ENCODE assay signal across 14 cellular contexts in the genomic region with DNA sequence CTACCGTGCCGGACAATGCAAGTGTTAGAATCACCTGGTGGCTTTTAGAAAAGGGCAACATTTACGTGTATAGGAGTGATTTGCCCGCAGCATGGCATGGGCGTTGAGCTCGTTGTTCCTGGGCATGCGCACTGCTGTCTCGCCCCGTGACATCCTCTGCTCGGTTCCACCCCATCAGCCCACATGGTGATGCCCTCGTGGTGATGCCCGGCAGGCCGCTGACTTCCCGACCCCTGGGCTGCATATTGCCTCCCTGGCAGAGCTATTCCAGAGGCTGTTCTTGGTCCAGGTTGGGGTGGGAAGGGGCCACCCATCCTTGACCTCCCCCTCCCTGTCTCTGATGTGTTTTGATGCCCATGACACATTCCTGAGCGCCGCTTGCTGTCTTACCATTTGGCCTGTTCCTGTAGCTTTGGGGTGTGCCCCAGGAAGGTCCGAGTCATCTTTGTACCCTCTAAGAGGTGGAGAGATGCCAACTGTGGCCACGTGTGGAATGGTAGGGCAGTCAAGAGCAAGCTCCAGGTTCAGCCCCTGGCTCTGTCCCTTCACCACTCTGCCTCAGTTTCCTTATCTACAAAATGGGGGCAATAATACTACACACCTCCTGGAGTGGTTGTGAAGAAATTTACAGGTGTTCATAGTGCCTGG. TPM values are rescaled to one million over a fixed set of nuclear protein-coding genes. Genes with fewer than 3 reads are reported as not detected.
DNase-seq lines count a peak whose midpoint lies in the region; ATAC-seq and TF ChIP-seq lines count a peak whose summit lies in the region.
"Had no signal": no experiment of that assay in that cellular context is flagged by ENCODE, and none has a peak within 500 bp of the region (broad histone marks: within the 10 kb centered on the region; RNA-seq: fewer than 3 reads in every experiment).

No MANE protein-coding gene starts in this region.

- H3K4me3 ChIP-seq in adrenal gland, result no peak overlapping the region
- no peak overlapping the region for H3K4me3 ChIP-seq in right lobe of liver
- no peak overlapping the region for H3K4me3 ChIP-seq in suprapubic skin
- H3K4me3 ChIP-seq: heart left ventricle, SK-N-MC had no signal

- WGBS in adrenal gland, 4 donors, result 85 to 89% (median 87%) methylated on average over 17 to 18 of the region's 18 CpGs
- 70% methylated on average over 4 of the region's 18 CpGs for WGBS in right lobe of liver (ENCODE audit: insufficient coverage, low coverage, low lambda C conversion rate, missing lambda C conversion rate)
- 92% methylated on average over 14 of the region's 18 CpGs for WGBS in suprapubic skin

- H3K4me3 Mint-ChIP-seq in activated naive CD8-positive, alpha-beta T cell treated with anti-CD3 and anti-CD28 coated beads, Interleukin-2, amount 10 ng/mL, durations not matched to agents 7 days and 5 days, result no peak overlapping the region
- no peak overlapping the region for H3K4me3 Mint-ChIP-seq in activated naive CD8-positive, alpha-beta T cell treated with anti-CD3 and anti-CD28 coated beads, Interleukin-2, amount 50 U/mL, for 24 hours
- H3K4me3 Mint-ChIP-seq: activated naive CD4-positive, alpha-beta T cell treated with anti-CD3 and anti-CD28 coated beads for 36 hours had no signal

- no peaks in the 10 kb centered on the region for H3K36me3 Mint-ChIP-seq in activated naive CD8-positive, alpha-beta T cell treated with anti-CD3 and anti-CD28 coated beads, Interleukin-2, amount 10 ng/mL, durations not matched to agents 7 days and 5 days
- H3K36me3 Mint-ChIP-seq in activated naive CD8-positive, alpha-beta T cell treated with anti-CD3 and anti-CD28 coated beads, Interleukin-2, amount 50 U/mL, for 24 hours (ENCODE audit: low read depth), result no peaks in the 10 kb centered on the region
- peaks cover 9% of the 10 kb centered on the region in 2 donors for H3K36me3 Mint-ChIP-seq in activated naive CD4-positive, alpha-beta T cell treated with anti-CD3 and anti-CD28 coated beads, Interleukin-2, amount 50 U/mL, for 72 hours

- TF ChIP-seq CTCF in adrenal gland (IDR thresholded peaks at IDR 0.05) (no peak), right lobe of liver (IDR thresholded peaks at IDR 0.05) (no peak), suprapubic skin (IDR thresholded peaks at IDR 0.05) (no peak)

- no peaks in the 10 kb centered on the region for H3K27me3 ChIP-seq in adrenal gland
- no peaks in the 10 kb centered on the region for H3K27me3 ChIP-seq in right lobe of liver
- no peaks in the 10 kb centered on the region for H3K27me3 ChIP-seq in suprapubic skin

- peaks cover 21% of the 10 kb centered on the region for H3K4me1 Mint-ChIP-seq in activated naive CD8-positive, alpha-beta T cell treated with anti-CD3 and anti-CD28 coated beads, Interleukin-2, amount 10 ng/mL, durations not matched to agents 7 days and 5 days
- H3K4me1 Mint-ChIP-seq in activated naive CD8-positive, alpha-beta T cell treated with anti-CD3 and anti-CD28 coated beads, Interleukin-2, amount 50 U/mL, for 24 hours, result peaks cover 46% of the 10 kb centered on the region

- peaks cover 38% of the 10 kb centered on the region in 2 donors for H3K4me1 ChIP-seq in adrenal gland (replicated peaks in 1 of 2)
- H3K4me1 ChIP-seq in right lobe of liver, result peaks cover 0 to 60% (median 25%) of the 10 kb centered on the region in 4 donors
- H3K4me1 ChIP-seq in suprapubic skin, result peaks cover 56% of the 10 kb centered on the region

- POLR2A ChIA-PET in activated naive CD8-positive, alpha-beta T cell treated with anti-CD3 and anti-CD28 coated beads, Interleukin-2, amount 10 ng/mL, durations not matched to agents 7 days and 5 days (lab: Charles Lee), result interaction anchor here (0.6 kb wide), 1 partner anchor 392 kb away, joined by 3 read pairs; no protein-coding TSS in a partner anchor

- no peak for TF ChIP-seq POLR2A in adrenal gland (IDR thresholded peaks at IDR 0.05)
- no peak for TF ChIP-seq POLR2A in right lobe of liver (IDR thresholded peaks at IDR 0.05)
- TF ChIP-seq POLR2A in suprapubic skin (IDR thresholded peaks at IDR 0.05), result no peak

- no peaks in the 10 kb centered on the region for H3K9me3 ChIP-seq in adrenal gland (replicated peaks in 1 of 3)
- no peaks in the 10 kb centered on the region for H3K9me3 ChIP-seq in right lobe of liver
- no peaks in the 10 kb centered on the region for H3K9me3 ChIP-seq in suprapubic skin
- H3K9me3 ChIP-seq: heart left ventricle had no signal

- H3K27ac ChIP-seq in adrenal gland (peak overlapping the region in 4 of 5 donors; percentile 94 to 98 (median 97)), right lobe of liver (peak overlapping the region in 2 of 3 donors; percentile 19 to 89), suprapubic skin (peak overlapping the region; percentile 65)
- H3K27ac ChIP-seq: SK-N-MC had no signal

- peak overlapping the region; percentile 8 for H3K27ac Mint-ChIP-seq in activated naive CD8-positive, alpha-beta T cell treated with anti-CD3 and anti-CD28 coated beads, Interleukin-2, amount 10 ng/mL, durations not matched to agents 7 days and 5 days
- H3K27ac Mint-ChIP-seq in activated naive CD8-positive, alpha-beta T cell treated with anti-CD3 and anti-CD28 coated beads, Interleukin-2, amount 50 U/mL, for 24 hours, result no peak overlapping the region
- no peak overlapping the region for H3K27ac Mint-ChIP-seq in activated naive CD4-positive, alpha-beta T cell treated with anti-CD3 and anti-CD28 coated beads, Interleukin-2, amount 50 U/mL, for 72 hours
- H3K27ac Mint-ChIP-seq: activated naive CD4-positive, alpha-beta T cell treated with anti-CD3 and anti-CD28 coated beads for 36 hours had no signal

- intact Hi-C loops in adrenal gland (cut with DNase I) (no loop called here), right lobe of liver (cut with DNase I) (no loop called here)

- no peak for DNase-seq in activated naive CD8-positive, alpha-beta T cell treated with anti-CD3 and anti-CD28 coated beads, Interleukin-2, amount 10 ng/mL, durations not matched to agents 7 days and 5 days
- no peak for DNase-seq in activated naive CD8-positive, alpha-beta T cell treated with anti-CD3 and anti-CD28 coated beads, Interleukin-2, amount 50 U/mL, for 24 hours
- DNase-seq in adrenal gland, result peak in 2 of 7 donors; percentile 16 to 28
- DNase-seq in right lobe of liver, result peak in 1 of 3 donors; percentile 57
- DNase-seq in suprapubic skin (ENCODE audit: low spot score in 2 of 2), result no peak
- DNase-seq in activated naive CD4-positive, alpha-beta T cell treated with anti-CD3 and anti-CD28 coated beads, Interleukin-2, amount 50 U/mL, for 72 hours (ENCODE audit: low spot score in 2 of 2), result no peak
- DNase-seq in effector CD8-positive, alpha-beta T cell (lab: John Stamatoyannopoulos, UW), result no peak
- DNase-seq: activated naive CD4-positive, alpha-beta T cell treated with anti-CD3 and anti-CD28 coated beads for 36 hours; heart left ventricle; kidney glomerular epithelial cell; NCI-H1105 treated with DMSO at 0.1 percent for 48 hours; stimulated activated CD4-positive, alpha-beta T cell treated with anti-CD3 and anti-CD28 coated beads, Interleukin-2, amount 100 ng/mL, for 24 hours had no signal

- H3K36me3 ChIP-seq in adrenal gland (replicated peaks in 1 of 2) (no peaks in the 10 kb centered on the region), right lobe of liver (no peaks in the 10 kb centered on the region), suprapubic skin (no peaks in the 10 kb centered on the region)
- H3K36me3 ChIP-seq: heart left ventricle had no signal

- H3K9me3 Mint-ChIP-seq in activated naive CD8-positive, alpha-beta T cell treated with anti-CD3 and anti-CD28 coated beads, Interleukin-2, amount 10 ng/mL, durations not matched to agents 7 days and 5 days, result no peaks in the 10 kb centered on the region
- H3K9me3 Mint-ChIP-seq in activated naive CD8-positive, alpha-beta T cell treated with anti-CD3 and anti-CD28 coated beads, Interleukin-2, amount 50 U/mL, for 24 hours, result no peaks in the 10 kb centered on the region
- no peaks in the 10 kb centered on the region for H3K9me3 Mint-ChIP-seq in activated naive CD4-positive, alpha-beta T cell treated with anti-CD3 and anti-CD28 coated beads, Interleukin-2, amount 50 U/mL, for 72 hours
- H3K9me3 Mint-ChIP-seq: activated naive CD4-positive, alpha-beta T cell treated with anti-CD3 and anti-CD28 coated beads for 36 hours had no signal

- H3K27me3 Mint-ChIP-seq in activated naive CD8-positive, alpha-beta T cell treated with anti-CD3 and anti-CD28 coated beads, Interleukin-2, amount 10 ng/mL, durations not matched to agents 7 days and 5 days, result no peaks in the 10 kb centered on the region
- H3K27me3 Mint-ChIP-seq in activated naive CD8-positive, alpha-beta T cell treated with anti-CD3 and anti-CD28 coated beads, Interleukin-2, amount 50 U/mL, for 24 hours, result no peaks in the 10 kb centered on the region

- TF ChIP-seq EP300 in suprapubic skin (IDR thresholded peaks at IDR 0.05), result no peak

- ATAC-seq in activated naive CD8-positive, alpha-beta T cell treated with anti-CD3 and anti-CD28 coated beads, Interleukin-2, amount 10 ng/mL, durations not matched to agents 7 days and 5 days (ENCODE audit: low read depth), result no peak
- no peak for ATAC-seq in activated naive CD8-positive, alpha-beta T cell treated with anti-CD3 and anti-CD28 coated beads, Interleukin-2, amount 50 U/mL, for 24 hours
- no peak for ATAC-seq in right lobe of liver
- ATAC-seq in activated naive CD4-positive, alpha-beta T cell treated with anti-CD3 and anti-CD28 coated beads, Interleukin-2, amount 50 U/mL, for 72 hours, result no peak
- ATAC-seq in GM21576 (IDR thresholded peaks at IDR 0.05; ENCODE audit: unreplicated experiment), result no peak

RNA-seq across cellular contexts. Expression of a gene that starts 4.8 kb away (rescaled TPM):
- total RNA-seq in activated naive CD8-positive, alpha-beta T cell treated with anti-CD3 and anti-CD28 coated beads, Interleukin-2, amount 10 ng/mL, durations not matched to agents 7 days and 5 days, result 10 to 100 TPM; 54.7 to 57.8 TPM
- total RNA-seq in adrenal gland, result 100 to 1,000 TPM in 1 of 8 donors, 10 to 100 TPM in 7; 32.2 to 107 (median 41.3) TPM
- 10 to 100 TPM; 21.6 to 70.9 (median 57.5) TPM for polyA plus RNA-seq in adrenal gland
- 10 to 100 TPM; 23.6 to 37.2 (median 27.8) TPM for total RNA-seq in right lobe of liver
- total RNA-seq in suprapubic skin, result 100 to 1,000 TPM; 162 to 289 (median 200) TPM
- total RNA-seq in activated naive CD4-positive, alpha-beta T cell treated with anti-CD3 and anti-CD28 coated beads, Interleukin-2, amount 50 U/mL, for 72 hours, result 10 to 100 TPM; 16.7 to 48.9 TPM

RNA-seq across cellular contexts. Expression of a gene that starts 55.9 kb away (rescaled TPM):
- 10 to 100 TPM; 33.4 to 36.8 TPM for total RNA-seq in activated naive CD8-positive, alpha-beta T cell treated with anti-CD3 and anti-CD28 coated beads, Interleukin-2, amount 10 ng/mL, durations not matched to agents 7 days and 5 days
- total RNA-seq in adrenal gland (10 to 100 TPM; 21.8 to 46.1 (median 30.7) TPM), right lobe of liver (1 to 10 TPM; 5.2 to 6.7 (median 6.0) TPM), suprapubic skin (10 to 100 TPM; 42.0 to 67.1 (median 63.0) TPM)
- polyA plus RNA-seq in adrenal gland, result 10 to 100 TPM; 11.0 to 52.4 (median 25.7) TPM
- total RNA-seq in activated naive CD4-positive, alpha-beta T cell treated with anti-CD3 and anti-CD28 coated beads, Interleukin-2, amount 50 U/mL, for 72 hours, result 10 to 100 TPM; 10.1 to 11.1 TPM
